ENCODE assay signal across 26 cellular contexts in the genomic region with DNA sequence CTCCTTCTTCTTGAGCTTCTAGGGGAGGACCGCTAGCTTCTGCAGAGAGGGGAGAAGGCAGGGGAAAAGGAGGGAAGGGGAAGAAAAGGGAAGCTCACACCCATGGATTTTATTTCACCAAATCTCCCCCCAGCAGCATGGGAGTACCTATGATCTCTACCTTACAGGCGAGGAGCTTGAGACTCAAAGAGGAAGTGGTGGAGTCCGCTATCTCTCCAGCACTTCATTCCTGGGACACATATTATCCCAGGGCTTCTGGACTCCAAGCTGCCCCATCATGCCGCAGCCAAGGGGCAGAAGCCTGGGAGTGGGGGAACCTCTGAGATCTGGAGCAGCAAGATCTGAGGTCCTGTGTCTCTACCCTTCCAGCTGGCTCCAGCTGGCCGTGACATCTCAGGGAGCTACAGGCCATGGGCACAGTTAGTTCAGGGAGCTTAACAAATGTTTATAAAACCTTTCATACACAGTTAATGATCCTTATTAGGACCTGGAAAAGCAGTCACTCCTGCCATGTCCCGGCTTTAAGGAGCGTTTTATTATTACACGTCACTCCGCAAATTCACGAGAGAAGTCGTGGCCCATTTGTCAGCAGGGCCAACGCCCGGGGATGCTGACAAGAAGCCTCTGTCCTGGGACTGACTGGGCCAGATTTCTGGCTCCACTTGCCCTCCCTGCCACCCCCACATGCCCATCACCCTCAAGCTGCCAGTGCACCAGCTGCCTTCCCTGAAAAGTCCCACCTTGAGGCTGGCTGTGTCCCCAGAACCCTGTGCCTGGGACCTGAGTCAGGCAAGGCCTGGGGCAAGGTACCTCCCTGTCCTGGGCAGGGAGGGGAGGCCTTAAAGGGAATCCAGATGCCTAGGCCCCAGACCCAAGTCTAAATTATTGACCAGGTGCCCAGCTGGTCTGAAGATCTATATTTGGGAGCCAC.
DNase-seq lines count a peak whose midpoint lies in the region; ATAC-seq, FAIRE-seq and TF ChIP-seq lines count a peak whose summit lies in the region.
"Had no signal": no experiment of that assay in that cellular context is flagged by ENCODE, and none has a peak within 500 bp of the region (broad histone marks: within the 10 kb centered on the region; RNA-seq: fewer than 3 reads in every experiment).

No MANE protein-coding gene starts in this region.

- intact Hi-C loops in lower lobe of right lung (cut with DNase I), result no loop called here

- in situ Hi-C loops in KBM-7 (cut with MboI; ENCODE audit: low pct_unique_long_range_greater_than_20kb, low sequenced_read_pairs), result no loop called here

- TF ChIP-seq CTCF in lower lobe of right lung (IDR thresholded peaks at IDR 0.05), result no peak

- H3K9me3 Mint-ChIP-seq in stimulated activated effector memory CD8-positive, alpha-beta T cell treated with anti-CD3 and anti-CD28 coated beads, Interleukin-12 subunit alpha, Interleukin-12 subunit beta, amount 100 ng/mL, for 72 hours, result no peaks in the 10 kb centered on the region
- H3K9me3 Mint-ChIP-seq: activated CD8-positive, alpha-beta T cell treated with anti-CD3 and anti-CD28 coated beads for 36 hours; activated naive CD8-positive, alpha-beta T cell treated with anti-CD3 and anti-CD28 coated beads for 36 hours; stimulated activated memory B cell treated with anti-CD40 and anti-IgM and Interleukin-4, amounts not matched to agents 10 μg/mL and 1 μg/mL and 100 μg/mL, for 72 hours; T-cell had no signal

- TF ChIP-seq POLR2A in GM12891 (IDR thresholded peaks at IDR 0.05; ENCODE audit: low read depth, low read length), result no peak

- H3K9me3 ChIP-seq in duodenal mucosa (ENCODE audit: control insufficient read depth in 1 of 2, low read length in 2 of 2) (no peaks in the 10 kb centered on the region), lower lobe of right lung (no peaks in the 10 kb centered on the region)
- H3K9me3 ChIP-seq: BLaER1, SJCRH30 had no signal

- no peak overlapping the region for H3K9ac ChIP-seq in duodenal mucosa (ENCODE audit: low read depth in 1 of 2, low read length in 2 of 2)
- H3K9ac ChIP-seq: BLaER1 had no signal

- DNase-seq in KBM-7, result peak; percentile 39
- no peak for DNase-seq in lower lobe of right lung
- no peak for DNase-seq in stimulated activated effector memory CD8-positive, alpha-beta T cell treated with anti-CD3 and anti-CD28 coated beads, Interleukin-12 subunit alpha, Interleukin-12 subunit beta, amount 100 ng/mL, for 72 hours (ENCODE audit: low spot score in 2 of 2)
- DNase-seq in GM12891 (ENCODE audit: insufficient read length, low spot score), result no peak
- DNase-seq in kidney glomerular epithelial cell (lab: John Stamatoyannopoulos, UW), result no peak
- DNase-seq in Ammon's horn (ENCODE audit: low spot score), result no peak
- no peak for DNase-seq in SKM-1 treated with dmso at 0.1 percent for 144 hours (lab: John Stamatoyannopoulos, UW; ENCODE audit: unreplicated experiment)
- DNase-seq: ACHN; activated CD4-positive, CD25-positive, alpha-beta regulatory T cell treated with anti-CD3 and anti-CD28 coated beads, Interleukin-2, amount 50 U/mL, for 72 hours; activated effector memory CD4-positive, alpha-beta T cell treated with Interleukin-2 at 50 U/mL for 16 hours; COR-L47; dorsolateral prefrontal cortex; foreskin keratinocyte; hypothalamus; KG1; NCI-H1436 treated with DMSO at 0.1 percent for 48 hours; NCI-H524 treated with DMSO at 0.1 percent for 48 hours; small intestine had no signal

- no peak for ATAC-seq in lower lobe of right lung
- ATAC-seq in stimulated activated effector memory CD8-positive, alpha-beta T cell treated with anti-CD3 and anti-CD28 coated beads, Interleukin-12 subunit alpha, Interleukin-12 subunit beta, amount 100 ng/mL, for 72 hours, result no peak
- ATAC-seq: stimulated activated memory B cell treated with anti-CD40 and anti-IgM and Interleukin-4, amounts not matched to agents 10 μg/mL and 1 μg/mL and 100 μg/mL, for 72 hours had no signal

- H3K4me1 ChIP-seq in duodenal mucosa (ENCODE audit: control insufficient read depth in 1 of 2, insufficient read depth in 2 of 2, low read length in 2 of 2) (peaks cover 0 to 5% of the 10 kb centered on the region in 2 donors), lower lobe of right lung (peaks cover 54% of the 10 kb centered on the region)
- H3K4me1 ChIP-seq: BLaER1, foreskin keratinocyte had no signal

- no peak for FAIRE-seq in GM12891 (lab: Jason Lieb, UNC)
- FAIRE-seq: RCC 7860, small intestine had no signal

- no peaks in the 10 kb centered on the region for H3K36me3 Mint-ChIP-seq in stimulated activated effector memory CD8-positive, alpha-beta T cell treated with anti-CD3 and anti-CD28 coated beads, Interleukin-12 subunit alpha, Interleukin-12 subunit beta, amount 100 ng/mL, for 72 hours
- H3K36me3 Mint-ChIP-seq: activated naive CD8-positive, alpha-beta T cell treated with anti-CD3 and anti-CD28 coated beads for 36 hours; stimulated activated memory B cell treated with anti-CD40 and anti-IgM and Interleukin-4, amounts not matched to agents 10 μg/mL and 1 μg/mL and 100 μg/mL, for 72 hours; T-cell had no signal

- H3K27me3 ChIP-seq in duodenal mucosa (ENCODE audit: control insufficient read depth in 1 of 2, insufficient read depth in 2 of 2, low read length in 2 of 2) (no peaks in the 10 kb centered on the region), lower lobe of right lung (ENCODE audit: low read depth) (no peaks in the 10 kb centered on the region)
- H3K27me3 ChIP-seq: BLaER1, dorsolateral prefrontal cortex, SJCRH30 had no signal

- H3K27ac Mint-ChIP-seq in stimulated activated effector memory CD8-positive, alpha-beta T cell treated with anti-CD3 and anti-CD28 coated beads, Interleukin-12 subunit alpha, Interleukin-12 subunit beta, amount 100 ng/mL, for 72 hours, result peak overlapping the region; percentile 51
- H3K27ac Mint-ChIP-seq: activated CD8-positive, alpha-beta T cell treated with anti-CD3 and anti-CD28 coated beads for 36 hours; activated naive CD8-positive, alpha-beta T cell treated with anti-CD3 and anti-CD28 coated beads for 36 hours; stimulated activated memory B cell treated with anti-CD40 and anti-IgM and Interleukin-4, amounts not matched to agents 10 μg/mL and 1 μg/mL and 100 μg/mL, for 72 hours; T-cell had no signal

- H3K4me1 Mint-ChIP-seq in stimulated activated effector memory CD8-positive, alpha-beta T cell treated with anti-CD3 and anti-CD28 coated beads, Interleukin-12 subunit alpha, Interleukin-12 subunit beta, amount 100 ng/mL, for 72 hours, result no peaks in the 10 kb centered on the region

- H3K4me3 ChIP-seq in duodenal mucosa (ENCODE audit: low read depth in 1 of 2, low read length in 2 of 2), result no peak overlapping the region
- no peak overlapping the region for H3K4me3 ChIP-seq in lower lobe of right lung
- H3K4me3 ChIP-seq: BLaER1, dorsolateral prefrontal cortex, SJCRH30 had no signal

- no peak overlapping the region for H3K4me3 Mint-ChIP-seq in stimulated activated effector memory CD8-positive, alpha-beta T cell treated with anti-CD3 and anti-CD28 coated beads, Interleukin-12 subunit alpha, Interleukin-12 subunit beta, amount 100 ng/mL, for 72 hours
- H3K4me3 Mint-ChIP-seq: activated CD8-positive, alpha-beta T cell treated with anti-CD3 and anti-CD28 coated beads for 36 hours; activated naive CD8-positive, alpha-beta T cell treated with anti-CD3 and anti-CD28 coated beads for 36 hours; stimulated activated memory B cell treated with anti-CD40 and anti-IgM and Interleukin-4, amounts not matched to agents 10 μg/mL and 1 μg/mL and 100 μg/mL, for 72 hours; T-cell had no signal

- H3K36me3 ChIP-seq in duodenal mucosa (ENCODE audit: control insufficient read depth in 1 of 2, insufficient read depth in 2 of 2, low read length in 2 of 2), result no peaks in the 10 kb centered on the region
- H3K36me3 ChIP-seq in lower lobe of right lung, result no peaks in the 10 kb centered on the region
- H3K36me3 ChIP-seq: BLaER1, SJCRH30 had no signal

- H3K27ac ChIP-seq in duodenal mucosa (ENCODE audit: low read depth, low read length) (peak overlapping the region; percentile 39), lower lobe of right lung (peak overlapping the region; percentile 79)
- H3K27ac ChIP-seq: BLaER1, dorsolateral prefrontal cortex, foreskin keratinocyte, SJCRH30 had no signal

TF ChIP-seq in GM12891, 5 proteins besides CTCF, POLR2A, EP300 and RAD21:
- no peak for TF ChIP-seq PAX5 (IDR thresholded peaks at IDR 0.05; ENCODE audit: insufficient read depth, low read length, severe bottlenecking)
- TF ChIP-seq SPI1 (IDR thresholded peaks at IDR 0.05; ENCODE audit: low read depth, low read length), result no peak
- TF ChIP-seq POU2F2 (IDR thresholded peaks at IDR 0.05; ENCODE audit: low read depth, low read length), result no peak
- no peak for TF ChIP-seq POLR2AphosphoS5 (IDR thresholded peaks at IDR 0.05; ENCODE audit: low read depth, low read length)
- TF ChIP-seq TAF1 (IDR thresholded peaks at IDR 0.05; ENCODE audit: low read depth, low read length), result no peak
